In genomic region chr3:100737334-100737733, GRCh38 we compare ENCODE assay signal across 10 cellular contexts. TPM values are rescaled to one million over a fixed set of nuclear protein-coding genes. Genes with fewer than 3 reads are reported as not detected.
DNase-seq lines count a peak whose midpoint lies in the region; ATAC-seq, FAIRE-seq and TF ChIP-seq lines count a peak whose summit lies in the region.
"Had no signal": no experiment of that assay in that cellular context is flagged by ENCODE, and none has a peak within 500 bp of the region (broad histone marks: within the 10 kb centered on the region; RNA-seq: fewer than 3 reads in every experiment).

No MANE protein-coding gene starts in this region.

- ATAC-seq in activated CD4-positive, alpha-beta T cell treated with anti-CD3 and anti-CD28 coated beads for 36 hours, result no peak
- ATAC-seq: naive thymus-derived CD8-positive, alpha-beta T cell had no signal

- TF ChIP-seq RAD21 in neural cell (conservative IDR thresholded peaks at IDR 0.05), result peak; percentile 71

- H3K27ac ChIP-seq in neural cell (ENCODE audit: low read length), result no peak overlapping the region

- H3K9me3 Mint-ChIP-seq in activated CD4-positive, alpha-beta T cell treated with anti-CD3 and anti-CD28 coated beads for 36 hours (ENCODE audit: low read depth), result no peaks in the 10 kb centered on the region
- no peaks in the 10 kb centered on the region for H3K9me3 Mint-ChIP-seq in activated naive CD4-positive, alpha-beta T cell treated with anti-CD3 and anti-CD28 coated beads, Interleukin-2, amount 10 ng/mL, durations not matched to agents 7 days and 5 days
- H3K9me3 Mint-ChIP-seq: naive thymus-derived CD8-positive, alpha-beta T cell had no signal

- no peaks in the 10 kb centered on the region for H3K9me2 ChIP-seq in neural cell (ENCODE audit: insufficient read depth, low read length)

- no peak overlapping the region for H3K9ac ChIP-seq in neural cell (ENCODE audit: low read length)

- no peaks in the 10 kb centered on the region for H3K9me3 ChIP-seq in neural cell (ENCODE audit: low read length)

- no peak overlapping the region for H2AFZ ChIP-seq in neural cell (ENCODE audit: low read depth, low read length)

- peaks cover 43% of the 10 kb centered on the region for H3K36me3 Mint-ChIP-seq in activated CD4-positive, alpha-beta T cell treated with anti-CD3 and anti-CD28 coated beads for 36 hours (ENCODE audit: low read depth)
- H3K36me3 Mint-ChIP-seq in activated naive CD4-positive, alpha-beta T cell treated with anti-CD3 and anti-CD28 coated beads, Interleukin-2, amount 10 ng/mL, durations not matched to agents 7 days and 5 days, result peaks cover 46% of the 10 kb centered on the region

- H3K36me3 ChIP-seq in bronchial epithelial cell (ENCODE audit: control insufficient read depth, insufficient read depth, low read length) (peaks cover 7% of the 10 kb centered on the region), neural cell (ENCODE audit: insufficient read depth, low read length) (peaks cover 13% of the 10 kb centered on the region)

- no peak for TF ChIP-seq EP300 in neural cell (conservative IDR thresholded peaks at IDR 0.05; ENCODE audit: poor library complexity, severe bottlenecking)

- CTCF ChIA-PET in activated CD4-positive, alpha-beta T cell treated with anti-CD3 and anti-CD28 coated beads for 36 hours (lab: Charles Lee), result interaction anchor here (0.6 to 1.5 kb wide), 3 partner anchors 24 to 644 kb away, joined by 3 to 6 read pairs (median 5); no protein-coding TSS in a partner anchor
- CTCF ChIA-PET in activated naive CD4-positive, alpha-beta T cell treated with anti-CD3 and anti-CD28 coated beads, Interleukin-2, amount 10 ng/mL, durations not matched to agents 7 days and 5 days (lab: Charles Lee), result interaction anchor here (0.6 to 1.7 kb wide), 6 partner anchors 12 to 275 kb away, joined by 3 to 7 read pairs (median 4); no protein-coding TSS in a partner anchor

- no peaks in the 10 kb centered on the region for H3K27me3 ChIP-seq in bronchial epithelial cell (ENCODE audit: control insufficient read depth, insufficient read depth, low read length)
- H3K27me3 ChIP-seq in neural cell (ENCODE audit: insufficient read depth, low read depth, low read length), result no peaks in the 10 kb centered on the region

- DNase-seq in EL, result peak; percentile 29
- DNase-seq in HuH-7 (ENCODE audit: low spot score), result peak; percentile 17
- peak; percentile 51 for DNase-seq in bronchial epithelial cell (ENCODE audit: low read depth)
- DNase-seq in occipital lobe (lab: John Stamatoyannopoulos, UW), result no peak
- no peak for DNase-seq in activated CD4-positive, alpha-beta T cell treated with anti-CD3 and anti-CD28 coated beads for 36 hours
- no peak for DNase-seq in stimulated activated CD4-positive, alpha-beta T cell treated with anti-CD3 and anti-CD28 coated beads, Interleukin-4, amount 100 ng/mL, for 24 hours
- DNase-seq in activated naive CD4-positive, alpha-beta T cell treated with anti-CD3 and anti-CD28 coated beads, Interleukin-2, amount 10 ng/mL, durations not matched to agents 7 days and 5 days, result no peak
- DNase-seq: activated T-cell treated with anti-CD3 and anti-CD28 coated beads for 4 hours had no signal

- intact Hi-C loops in activated CD4-positive, alpha-beta T cell treated with anti-CD3 and anti-CD28 coated beads for 36 hours (cut with DNase I, micrococcal nuclease), result loop anchor here in 1 of 2 experiments (2.0 to 10.0 kb wide), 2 partner anchors 59 to 897 kb away; no protein-coding TSS in a partner anchor

- no peak for FAIRE-seq in bronchial epithelial cell (lab: Jason Lieb, UNC)

- H3K27ac Mint-ChIP-seq in activated CD4-positive, alpha-beta T cell treated with anti-CD3 and anti-CD28 coated beads for 36 hours, result no peak overlapping the region
- no peak overlapping the region for H3K27ac Mint-ChIP-seq in activated naive CD4-positive, alpha-beta T cell treated with anti-CD3 and anti-CD28 coated beads, Interleukin-2, amount 10 ng/mL, durations not matched to agents 7 days and 5 days
- H3K27ac Mint-ChIP-seq: naive thymus-derived CD8-positive, alpha-beta T cell had no signal

- POLR2A ChIA-PET in activated CD4-positive, alpha-beta T cell treated with anti-CD3 and anti-CD28 coated beads for 36 hours (lab: Charles Lee), result no interaction called here

- no peaks in the 10 kb centered on the region for H3F3A ChIP-seq in neural cell (ENCODE audit: insufficient read depth, low read length, poor library complexity, severe bottlenecking)

- no peak overlapping the region for H3K4me3 Mint-ChIP-seq in activated CD4-positive, alpha-beta T cell treated with anti-CD3 and anti-CD28 coated beads for 36 hours
- no peak overlapping the region for H3K4me3 Mint-ChIP-seq in activated naive CD4-positive, alpha-beta T cell treated with anti-CD3 and anti-CD28 coated beads, Interleukin-2, amount 10 ng/mL, durations not matched to agents 7 days and 5 days
- H3K4me3 Mint-ChIP-seq: naive thymus-derived CD8-positive, alpha-beta T cell had no signal

- TF ChIP-seq CTCF in bronchial epithelial cell (IDR thresholded peaks at IDR 0.05; ENCODE audit: insufficient read depth, low read length, severe bottlenecking), result peak; percentile 19
- TF ChIP-seq CTCF in neural cell (IDR thresholded peaks at IDR 0.05; ENCODE audit: poor library complexity, severe bottlenecking), result peak; percentile 68

- no peaks in the 10 kb centered on the region for H4K20me1 ChIP-seq in neural cell (ENCODE audit: insufficient read depth)

- H3K4me3 ChIP-seq in bronchial epithelial cell (ENCODE audit: low read depth, low read length) (no peak overlapping the region), neural cell (ENCODE audit: low read length) (no peak overlapping the region)

- H3K4me1 Mint-ChIP-seq in activated CD4-positive, alpha-beta T cell treated with anti-CD3 and anti-CD28 coated beads for 36 hours, result peaks cover 8% of the 10 kb centered on the region
- H3K4me1 Mint-ChIP-seq in activated naive CD4-positive, alpha-beta T cell treated with anti-CD3 and anti-CD28 coated beads, Interleukin-2, amount 10 ng/mL, durations not matched to agents 7 days and 5 days, result peaks cover 2% of the 10 kb centered on the region

- H3K27me3 Mint-ChIP-seq in activated CD4-positive, alpha-beta T cell treated with anti-CD3 and anti-CD28 coated beads for 36 hours, result no peaks in the 10 kb centered on the region
- no peaks in the 10 kb centered on the region for H3K27me3 Mint-ChIP-seq in activated naive CD4-positive, alpha-beta T cell treated with anti-CD3 and anti-CD28 coated beads, Interleukin-2, amount 10 ng/mL, durations not matched to agents 7 days and 5 days
- H3K27me3 Mint-ChIP-seq: naive thymus-derived CD8-positive, alpha-beta T cell had no signal

- H3K79me2 ChIP-seq in neural cell (replicated peaks; ENCODE audit: insufficient read depth, low read length), result no peaks in the 10 kb centered on the region

- no peak overlapping the region for H3K4me2 ChIP-seq in neural cell (ENCODE audit: low read length)

TF ChIP-seq in neural cell, 6 proteins besides CTCF, POLR2A, EP300 and RAD21:
- TF ChIP-seq MXI1 (conservative IDR thresholded peaks at IDR 0.05; ENCODE audit: poor library complexity, severe bottlenecking) (no peak), SMC3 (conservative IDR thresholded peaks at IDR 0.05; ENCODE audit: poor library complexity) (peak; percentile 78), EZH2 (IDR thresholded peaks at IDR 0.05; ENCODE audit: borderline replicate concordance, insufficient read depth, low read length, poor library complexity, severe bottlenecking) (no peak), POLR2AphosphoS5 (IDR thresholded peaks at IDR 0.05) (no peak)

RNA-seq across cellular contexts. Expression of gene TFG, which starts 28.0 kb away (rescaled TPM):
- total RNA-seq in bronchial epithelial cell (64.8 and 68.2 TPM in 2 replicates), occipital lobe (64.3 TPM)
- 64.6 and 76.0 TPM in 2 replicates for polyA plus RNA-seq in neural cell
- polyA minus RNA-seq in neural cell, result 82.3 and 97.5 TPM in 2 replicates
- 10 to 100 TPM; 61.4 to 79.8 TPM for total RNA-seq in activated CD4-positive, alpha-beta T cell treated with anti-CD3 and anti-CD28 coated beads for 36 hours

Comparison
In these comparisons a context has a peak if more than half of its experiments do, and no peak if none do; other contexts are left out.
1. DNase-seq: peak in EL (single experiment), HuH-7 (single experiment) and bronchial epithelial cell (single experiment); none in occipital lobe (single experiment), activated CD4-positive, alpha-beta T cell treated with anti-CD3 and anti-CD28 coated beads for 36 hours (single experiment), stimulated activated CD4-positive, alpha-beta T cell treated with anti-CD3 and anti-CD28 coated beads, Interleukin-4, amount 100 ng/mL, for 24 hours (single experiment) and activated naive CD4-positive, alpha-beta T cell treated with anti-CD3 and anti-CD28 coated beads, Interleukin-2, amount 10 ng/mL, durations not matched to agents 7 days and 5 days (single experiment).